In the genomic region with DNA sequence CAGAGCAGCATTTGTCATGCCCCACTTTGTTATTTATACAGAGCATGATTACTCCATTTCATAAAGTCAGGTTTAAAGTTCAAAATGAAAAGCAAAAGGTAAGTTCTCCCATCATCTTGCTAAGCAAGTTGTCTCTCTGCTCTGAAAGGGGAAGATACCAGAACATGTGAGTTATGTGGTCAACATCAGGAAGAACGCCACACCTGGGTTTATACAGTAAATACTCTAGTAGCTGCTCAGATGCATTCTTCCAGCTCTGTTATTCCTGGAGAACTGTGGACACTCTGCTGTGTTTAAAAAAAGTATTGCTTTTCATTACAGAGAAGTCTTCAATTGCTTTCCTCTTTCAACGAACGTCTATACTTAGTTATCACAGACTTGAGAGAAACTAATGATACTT, we compare ENCODE assay signal across 18 cellular contexts.
DNase-seq lines count a peak whose midpoint lies in the region; ATAC-seq and TF ChIP-seq lines count a peak whose summit lies in the region.
"Had no signal": no experiment of that assay in that cellular context is flagged by ENCODE, and none has a peak within 500 bp of the region (broad histone marks: within the 10 kb centered on the region; RNA-seq: fewer than 3 reads in every experiment).

No MANE protein-coding gene starts in this region.

- no peaks in the 10 kb centered on the region for H3F3A ChIP-seq in DOHH2 (ENCODE audit: control insufficient read depth, insufficient read depth)

- TF ChIP-seq CTCF in DOHH2 (IDR thresholded peaks at IDR 0.05; ENCODE audit: low read depth, low read length, poor library complexity, severe bottlenecking): no peak

- H3K4me2 ChIP-seq in DOHH2 (ENCODE audit: low read length): peak overlapping the region; percentile 21; the same call in 1 of the 2 replicates

- no peaks in the 10 kb centered on the region for H3K9me3 ChIP-seq in DOHH2 (ENCODE audit: control insufficient read depth, insufficient read depth, low read length)
- H3K9me3 ChIP-seq: esophagus squamous epithelium, sigmoid colon, SJSA1 had no signal

- no peaks in the 10 kb centered on the region for H3K27me3 ChIP-seq in DOHH2 (ENCODE audit: control insufficient read depth, low read length)
- H3K27me3 ChIP-seq: esophagus squamous epithelium, sigmoid colon, SJSA1 had no signal

- no peak overlapping the region for H3K4me3 ChIP-seq in DOHH2 (ENCODE audit: low read length)
- H3K4me3 ChIP-seq: esophagus squamous epithelium, sigmoid colon, SJSA1 had no signal

- H3K79me2 ChIP-seq in DOHH2 (ENCODE audit: control insufficient read depth, low read length): 0 out of 2 replicates have a peak, but pooled peaks cover 5% of the 10 kb centered on the region

- peaks cover 17% of the 10 kb centered on the region for H3K4me1 ChIP-seq in DOHH2 (ENCODE audit: control insufficient read depth, low read length)
- H3K4me1 ChIP-seq: esophagus squamous epithelium, sigmoid colon, SJSA1 had no signal

- DNase-seq in NAMALWA (ENCODE audit: low spot score) (peak; percentile 25), left kidney (ENCODE audit: low read depth, low spot score) (peak; percentile 42), hippocampal formation (lab: John Stamatoyannopoulos, UW) (no peak), NCI-H82 (lab: John Stamatoyannopoulos, UW) (no peak), glomerular visceral epithelial cell (ENCODE audit: extremely low spot score) (no peak), COR-L47 (lab: John Stamatoyannopoulos, UW) (no peak)
- DNase-seq: activated CD4-positive, alpha-beta T cell treated with anti-CD3 and anti-CD28 coated beads for 1 hour; activated CD8-positive, alpha-beta memory T cell treated with anti-CD3 and anti-CD28 coated beads, Interleukin-2, amount 50 U/mL, for 4 hours; esophagus squamous epithelium; islet precursor cell; Karpas-422; midbrain; NCI-H1436; NCI-H226; sigmoid colon had no signal

- no peak overlapping the region for H3K27ac ChIP-seq in DOHH2 (ENCODE audit: low read depth, low read length)
- H3K27ac ChIP-seq: esophagus squamous epithelium, sigmoid colon, SJSA1 had no signal

- H3K9me2 ChIP-seq in DOHH2 (replicated peaks; ENCODE audit: control insufficient read depth, low read length): no peaks in the 10 kb centered on the region

- peak; percentile 58 for ATAC-seq in GM19395 (IDR thresholded peaks at IDR 0.05; ENCODE audit: unreplicated experiment)

- peaks cover 9% of the 10 kb centered on the region for H4K20me1 ChIP-seq in DOHH2 (ENCODE audit: control insufficient read depth, insufficient read depth, low read depth, low read length)

- H3K36me3 ChIP-seq in DOHH2 (ENCODE audit: control insufficient read depth, low read length): peaks cover 3% of the 10 kb centered on the region; the same call in 1 of the 2 replicates
- H3K36me3 ChIP-seq: esophagus squamous epithelium, sigmoid colon, SJSA1 had no signal

Comparison
In these comparisons a context has a peak if more than half of its experiments do, and no peak if none do; other contexts are left out.
1. DNase-seq: peak in NAMALWA (single experiment) and left kidney (single experiment); none in hippocampal formation (0 of 2), NCI-H82 (single experiment), glomerular visceral epithelial cell (single experiment) and COR-L47 (single experiment).